ENCODE assay signal across 8 cellular contexts in the genomic region with DNA sequence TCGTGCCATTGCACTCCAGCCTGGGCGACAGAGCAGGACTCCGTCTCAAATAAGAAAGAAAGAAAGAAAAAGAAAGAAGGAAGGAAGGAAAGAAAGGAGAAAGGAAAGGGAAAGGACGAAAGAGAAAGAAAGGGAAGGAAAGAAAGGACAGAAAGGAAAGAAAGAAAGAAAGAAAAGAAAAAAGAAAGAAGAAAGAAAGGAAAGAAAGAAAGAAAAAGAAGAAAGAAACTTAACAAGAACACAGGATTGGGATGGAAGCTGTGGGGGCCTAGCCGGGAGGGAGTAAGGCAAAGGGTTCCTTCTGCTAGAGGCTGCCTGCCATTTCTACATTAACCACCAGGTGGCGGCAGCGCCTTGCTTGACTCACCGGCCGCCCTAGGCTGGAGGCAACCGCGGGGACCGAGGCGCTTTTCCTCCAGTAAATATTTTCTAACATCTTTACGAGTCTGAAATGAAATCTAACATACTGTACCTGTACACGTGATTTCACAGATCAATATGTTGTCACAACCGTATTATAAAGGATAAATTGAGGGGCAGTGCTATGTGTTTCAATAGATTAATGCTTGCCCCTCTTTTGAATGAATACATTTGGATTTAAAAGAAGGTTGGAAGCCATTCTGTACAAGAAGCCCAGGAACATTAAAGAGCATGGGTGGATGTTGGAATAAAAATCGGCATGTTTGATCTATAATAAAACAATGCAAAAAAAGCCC. TPM values are rescaled to one million over a fixed set of nuclear protein-coding genes. Genes with fewer than 3 reads are reported as not detected.
A peak's percentile ranks its signal among the peaks of the same experiment; 100 is the strongest.
DNase-seq lines count a peak whose midpoint lies in the region; ATAC-seq, FAIRE-seq and TF ChIP-seq lines count a peak whose summit lies in the region.

No MANE protein-coding gene starts in this region.

- H3K4me3 Mint-ChIP-seq in activated naive CD8-positive, alpha-beta T cell treated with anti-CD3 and anti-CD28 coated beads, Interleukin-2, amount 10 ng/mL, durations not matched to agents 7 days and 5 days, result no peak overlapping the region
- peak overlapping the region; percentile 35 for H3K4me3 Mint-ChIP-seq in glutamatergic neuron (ENCODE audit: unreplicated experiment)

- no peak for FAIRE-seq in urothelium cell line (lab: Jason Lieb, UNC)

- no peak overlapping the region for H3K27ac Mint-ChIP-seq in activated naive CD8-positive, alpha-beta T cell treated with anti-CD3 and anti-CD28 coated beads, Interleukin-2, amount 10 ng/mL, durations not matched to agents 7 days and 5 days
- no peak overlapping the region for H3K27ac Mint-ChIP-seq in glutamatergic neuron (ENCODE audit: unreplicated experiment)

- H3K36me3 Mint-ChIP-seq in activated naive CD8-positive, alpha-beta T cell treated with anti-CD3 and anti-CD28 coated beads, Interleukin-2, amount 10 ng/mL, durations not matched to agents 7 days and 5 days, result peaks cover 4% of the 10 kb centered on the region
- no peaks in the 10 kb centered on the region for H3K36me3 Mint-ChIP-seq in glutamatergic neuron (ENCODE audit: unreplicated experiment)

- H3K27me3 Mint-ChIP-seq in activated naive CD8-positive, alpha-beta T cell treated with anti-CD3 and anti-CD28 coated beads, Interleukin-2, amount 10 ng/mL, durations not matched to agents 7 days and 5 days, result peaks cover 15% of the 10 kb centered on the region
- peaks cover 6% of the 10 kb centered on the region for H3K27me3 Mint-ChIP-seq in glutamatergic neuron (ENCODE audit: unreplicated experiment)

- no peaks in the 10 kb centered on the region for H3K9me3 Mint-ChIP-seq in activated naive CD8-positive, alpha-beta T cell treated with anti-CD3 and anti-CD28 coated beads, Interleukin-2, amount 10 ng/mL, durations not matched to agents 7 days and 5 days
- H3K9me3 Mint-ChIP-seq in glutamatergic neuron (ENCODE audit: unreplicated experiment), result peaks cover 7% of the 10 kb centered on the region

- no peak overlapping the region for H3K4me3 ChIP-seq in GM12875 (ENCODE audit: low read depth, low read length)

- intact Hi-C loops in posterior cingulate gyrus (cut with DNase I), result loop anchor here (1.0 to 2.0 kb wide), 2 partner anchors 56 to 175 kb away; no protein-coding TSS in a partner anchor

- ATAC-seq in activated naive CD8-positive, alpha-beta T cell treated with anti-CD3 and anti-CD28 coated beads, Interleukin-2, amount 10 ng/mL, durations not matched to agents 7 days and 5 days (ENCODE audit: low read depth), result peak; percentile 47
- ATAC-seq in HG02938 (IDR thresholded peaks at IDR 0.05; ENCODE audit: unreplicated experiment), result no peak

- POLR2A ChIA-PET in activated naive CD8-positive, alpha-beta T cell treated with anti-CD3 and anti-CD28 coated beads, Interleukin-2, amount 10 ng/mL, durations not matched to agents 7 days and 5 days (lab: Charles Lee), result interaction anchor here (0.7 to 1.2 kb wide), 4 partner anchors 117 to 196 kb away, joined by 3 to 4 read pairs (median 4); no protein-coding TSS in a partner anchor

- TF ChIP-seq CTCF in GM12875 (IDR thresholded peaks at IDR 0.05; ENCODE audit: borderline replicate concordance, insufficient read depth, low read depth, low read length) (peak; percentile 88), glutamatergic neuron (IDR thresholded peaks at IDR 0.05; ENCODE audit: partially characterized antibody, unreplicated experiment) (peak; percentile 98)

- peak; percentile 86 for DNase-seq in NCI-H1436 (lab: John Stamatoyannopoulos, UW)
- DNase-seq in T-helper 1 cell, result peak; percentile 70 to 88 (median 81)
- DNase-seq in activated naive CD8-positive, alpha-beta T cell treated with anti-CD3 and anti-CD28 coated beads, Interleukin-2, amount 10 ng/mL, durations not matched to agents 7 days and 5 days, result peak; percentile 91
- DNase-seq in glutamatergic neuron, result peak; percentile 94
- DNase-seq in posterior cingulate gyrus, result peak; percentile 81 to 98 (median 94)
- DNase-seq in urothelium cell line (ENCODE audit: low spot score), result peak; percentile 90

- H3K4me1 Mint-ChIP-seq in activated naive CD8-positive, alpha-beta T cell treated with anti-CD3 and anti-CD28 coated beads, Interleukin-2, amount 10 ng/mL, durations not matched to agents 7 days and 5 days, result peaks cover 17% of the 10 kb centered on the region
- H3K4me1 Mint-ChIP-seq in glutamatergic neuron (ENCODE audit: low read depth, unreplicated experiment), result peaks cover 14% of the 10 kb centered on the region

RNA-seq across cellular contexts. Expression of a gene that starts 6.1 kb away (rescaled TPM):
- total RNA-seq in activated naive CD8-positive, alpha-beta T cell treated with anti-CD3 and anti-CD28 coated beads, Interleukin-2, amount 10 ng/mL, durations not matched to agents 7 days and 5 days, result under 1 TPM in 1 of 2 experiments, not detected in 1; 0.48 TPM
- not detected for total RNA-seq in glutamatergic neuron (ENCODE audit: unreplicated experiment)

RNA-seq across cellular contexts. Expression of a gene that starts 49.5 kb away (rescaled TPM):
- 10 to 100 TPM; 51.7 to 53.6 TPM for total RNA-seq in activated naive CD8-positive, alpha-beta T cell treated with anti-CD3 and anti-CD28 coated beads, Interleukin-2, amount 10 ng/mL, durations not matched to agents 7 days and 5 days
- total RNA-seq in glutamatergic neuron (ENCODE audit: unreplicated experiment), result 26.2 TPM

RNA-seq across cellular contexts. Expression of a gene that starts 59.2 kb away (rescaled TPM):
- 100 to 1,000 TPM; 313 to 314 TPM for total RNA-seq in activated naive CD8-positive, alpha-beta T cell treated with anti-CD3 and anti-CD28 coated beads, Interleukin-2, amount 10 ng/mL, durations not matched to agents 7 days and 5 days
- 32.4 TPM for total RNA-seq in glutamatergic neuron (ENCODE audit: unreplicated experiment)
